ENCODE assay signal across 18 cellular contexts in genomic region chr11:8801121-8801520, GRCh38.
DNase-seq lines count a peak whose midpoint lies in the region; ATAC-seq and TF ChIP-seq lines count a peak whose summit lies in the region.
"Had no signal": no experiment of that assay in that cellular context is flagged by ENCODE, and none has a peak within 500 bp of the region (broad histone marks: within the 10 kb centered on the region; RNA-seq: fewer than 3 reads in every experiment).

No MANE protein-coding gene starts in this region.

- H2BK15ac ChIP-seq in mesenchymal stem cell (ENCODE audit: low read depth, poor library complexity, severe bottlenecking), result no peak overlapping the region

- no peak overlapping the region for H3K4me3 ChIP-seq in right atrium auricular region
- H3K4me3 ChIP-seq in mesenchymal stem cell (ENCODE audit: insufficient read depth in 1 of 2, low read depth in 1 of 2, low read length in 2 of 2), result no peak overlapping the region
- no peak overlapping the region for H3K4me3 ChIP-seq in smooth muscle cell
- H3K4me3 ChIP-seq: BLaER1, GM23248 had no signal

- TF ChIP-seq CTCF in right atrium auricular region (IDR thresholded peaks at IDR 0.05) (no peak), smooth muscle cell (IDR thresholded peaks at IDR 0.05; ENCODE audit: borderline replicate concordance, insufficient read depth, poor library complexity, severe bottlenecking) (no peak)

- no peak overlapping the region for H3K23ac ChIP-seq in mesenchymal stem cell (ENCODE audit: low read length in 2 of 2)

- H3K4ac ChIP-seq in mesenchymal stem cell (ENCODE audit: low read depth in 1 of 2, low read length in 2 of 2), result no peak overlapping the region

- no peak overlapping the region for H3K14ac ChIP-seq in mesenchymal stem cell (ENCODE audit: low read length in 2 of 2)

- intact Hi-C loops in cardiac septum (cut with DNase I), result loop anchor here (10.0 kb wide), 1 partner anchor 196 kb away; no protein-coding TSS in a partner anchor

- H3K27me3 ChIP-seq in right atrium auricular region (no peaks in the 10 kb centered on the region), mesenchymal stem cell (ENCODE audit: control insufficient read depth in 1 of 2, insufficient read depth in 1 of 2, low read length in 2 of 2) (no peaks in the 10 kb centered on the region), smooth muscle cell (ENCODE audit: low read depth) (no peaks in the 10 kb centered on the region)
- H3K27me3 ChIP-seq: BLaER1 had no signal

- no peak overlapping the region for H2AK5ac ChIP-seq in mesenchymal stem cell (ENCODE audit: low read length, severe bottlenecking)

- H4K8ac ChIP-seq in mesenchymal stem cell (ENCODE audit: low read length), result no peak overlapping the region

- peaks cover 100% of the 10 kb centered on the region for H4K20me1 ChIP-seq in smooth muscle cell (ENCODE audit: low read depth)
- H4K20me1 ChIP-seq: BLaER1 had no signal

- ATAC-seq in activated CD4-positive, CD25-positive, alpha-beta regulatory T cell treated with anti-CD3 and anti-CD28 coated beads, Interleukin-2, amount 50 U/mL, for 24 hours, result no peak
- ATAC-seq in HG03342 (IDR thresholded peaks at IDR 0.05; ENCODE audit: unreplicated experiment), result no peak
- ATAC-seq in esophagus mucosa, result no peak
- ATAC-seq: CD8-positive, alpha-beta T cell had no signal

- no peak overlapping the region for H4K91ac ChIP-seq in mesenchymal stem cell (ENCODE audit: low read length)

- H3K36me3 ChIP-seq in right atrium auricular region (no peaks in the 10 kb centered on the region), mesenchymal stem cell (ENCODE audit: control insufficient read depth in 1 of 2, insufficient read depth in 2 of 2, low read depth in 1 of 2, low read length in 2 of 2) (peaks cover 17 to 61% of the 10 kb centered on the region in 2 experiments), smooth muscle cell (ENCODE audit: low read depth) (no peaks in the 10 kb centered on the region)
- H3K36me3 ChIP-seq: BLaER1 had no signal

- H3K79me1 ChIP-seq in mesenchymal stem cell (replicated peaks; ENCODE audit: low read length, poor library complexity, severe bottlenecking), result peaks cover 48% of the 10 kb centered on the region

- H3F3A ChIP-seq in smooth muscle cell (ENCODE audit: low read depth), result peaks cover 24% of the 10 kb centered on the region

- H2BK12ac ChIP-seq in mesenchymal stem cell (ENCODE audit: low read length in 2 of 2), result no peak overlapping the region

- WGBS in mesenchymal stem cell, result 66% methylated on average over 9 of the region's 9 CpGs
- 42% methylated on average over 9 of the region's 9 CpGs for WGBS in smooth muscle cell (ENCODE audit: low lambda C conversion rate)

- H3K4me1 ChIP-seq in right atrium auricular region (peaks cover 0 to 66% of the 10 kb centered on the region in 2 donors), mesenchymal stem cell (ENCODE audit: control insufficient read depth, insufficient read depth, low read depth, low read length) (peaks cover 7% of the 10 kb centered on the region), smooth muscle cell (ENCODE audit: low read depth) (no peaks in the 10 kb centered on the region)

- H3K9me3 ChIP-seq in right atrium auricular region (no peaks in the 10 kb centered on the region), mesenchymal stem cell (ENCODE audit: control insufficient read depth, low read length) (no peaks in the 10 kb centered on the region), smooth muscle cell (replicated peaks; ENCODE audit: low read depth) (no peaks in the 10 kb centered on the region)
- H3K9me3 ChIP-seq: BLaER1 had no signal

- DNase-seq in right atrium auricular region (ENCODE audit: low spot score) (no peak), cardiac septum (ENCODE audit: low spot score) (no peak), mesenchymal stem cell (peak; percentile 22), smooth muscle cell (lab: John Stamatoyannopoulos, UW; ENCODE audit: unreplicated experiment) (no peak), HuH-7 (ENCODE audit: low spot score) (no peak)
- DNase-seq: CD8-positive, alpha-beta T cell; DMS79; GM23248; NCI-H1436; NCI-H2029; NCI-H2171; NCI-H446; NK-92 treated with Interleukin-12 subunit alpha and Interleukin-12 subunit beta, amount 100 ng/mL, for 24 hours had no signal

- H3K18ac ChIP-seq in mesenchymal stem cell (ENCODE audit: low read depth in 1 of 2, low read length in 2 of 2), result peak overlapping the region in 1 of 2 experiments; percentile 18

- H3K27ac ChIP-seq in right atrium auricular region (peak overlapping the region; percentile 15 to 33), mesenchymal stem cell (ENCODE audit: low read length, poor library complexity, severe bottlenecking) (no peak overlapping the region), smooth muscle cell (ENCODE audit: low read depth) (peak overlapping the region; percentile 59)
- H3K27ac ChIP-seq: BLaER1, GM23248, KMS-11 had no signal

- H3K9ac ChIP-seq in mesenchymal stem cell (ENCODE audit: low read length) (no peak overlapping the region), smooth muscle cell (ENCODE audit: low read depth) (no peak overlapping the region)
- H3K9ac ChIP-seq: BLaER1, GM23248, KMS-11 had no signal

- H3K4me2 ChIP-seq in mesenchymal stem cell (ENCODE audit: low read length, poor library complexity, severe bottlenecking), result no peak overlapping the region
- peak overlapping the region; percentile 58 for H3K4me2 ChIP-seq in smooth muscle cell
- H3K4me2 ChIP-seq: BLaER1, KMS-11 had no signal

- H2BK5ac ChIP-seq in mesenchymal stem cell (ENCODE audit: low read depth, low read length, poor library complexity, severe bottlenecking), result no peak overlapping the region

- H2AFZ ChIP-seq in mesenchymal stem cell (ENCODE audit: low read depth, low read length) (no peak overlapping the region), smooth muscle cell (ENCODE audit: low read depth) (no peak overlapping the region)
- H2AFZ ChIP-seq: GM23248 had no signal

- no peak overlapping the region for H2BK120ac ChIP-seq in mesenchymal stem cell (ENCODE audit: low read depth, low read length)

- peaks cover 68% of the 10 kb centered on the region for H3K79me2 ChIP-seq in smooth muscle cell (ENCODE audit: low read depth)
